ENCODE assay signal across 1 cellular context in the genomic region with DNA sequence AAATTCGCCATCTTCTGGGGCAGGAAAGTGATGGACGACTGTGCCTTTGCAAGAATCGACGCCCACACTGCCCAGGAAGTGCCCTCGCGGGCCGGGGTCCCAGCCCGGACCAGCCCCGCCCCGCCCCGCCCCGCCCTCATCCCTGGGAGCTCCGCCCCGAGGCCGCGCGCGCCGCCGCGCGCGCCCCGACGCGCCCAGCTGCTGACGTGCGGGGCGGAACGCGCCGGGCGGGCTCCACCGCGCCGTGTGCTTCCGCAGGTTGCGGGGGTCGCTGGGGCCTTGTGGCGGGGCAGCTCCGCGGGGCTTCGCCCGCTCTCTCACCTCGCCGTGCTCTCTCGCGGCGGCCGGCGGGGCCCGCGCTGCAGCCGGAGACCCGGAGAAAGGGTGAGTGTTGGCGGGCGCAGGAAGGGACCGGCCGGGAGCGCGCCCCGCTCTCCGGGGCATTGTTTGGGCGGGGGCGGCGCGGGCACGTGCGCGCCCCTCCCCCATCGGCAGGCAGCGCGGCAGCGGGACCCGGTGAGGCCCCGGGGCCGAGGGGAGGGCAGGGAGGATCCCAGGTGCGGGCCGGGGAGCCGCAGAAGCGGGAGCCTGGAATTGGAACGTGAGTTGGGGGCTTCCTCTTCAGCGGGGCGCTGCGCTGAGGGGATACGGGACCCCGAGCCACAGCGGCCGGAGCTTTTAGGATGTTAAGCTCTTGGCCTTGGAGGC.
TF ChIP-seq lines count a peak whose summit lies in the region.

A gene (plus strand): TSS at position 188 of the 708 bp plus-strand sequence. CDS start 17,366 bp downstream, outside the sequence.

TF ChIP-seq in K562, 482 proteins besides CTCF, POLR2A, EP300 and RAD21 (continued from another document and continues in another):
- TF ChIP-seq, protein P1, sequence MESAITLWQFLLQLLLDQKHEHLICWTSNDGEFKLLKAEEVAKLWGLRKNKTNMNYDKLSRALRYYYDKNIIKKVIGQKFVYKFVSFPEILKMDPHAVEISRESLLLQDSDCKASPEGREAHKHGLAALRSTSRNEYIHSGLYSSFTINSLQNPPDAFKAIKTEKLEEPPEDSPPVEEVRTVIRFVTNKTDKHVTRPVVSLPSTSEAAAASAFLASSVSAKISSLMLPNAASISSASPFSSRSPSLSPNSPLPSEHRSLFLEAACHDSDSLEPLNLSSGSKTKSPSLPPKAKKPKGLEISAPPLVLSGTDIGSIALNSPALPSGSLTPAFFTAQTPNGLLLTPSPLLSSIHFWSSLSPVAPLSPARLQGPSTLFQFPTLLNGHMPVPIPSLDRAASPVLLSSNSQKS (CRISPR knock-in tag; IDR thresholded peaks at IDR 0.05): no peak
- TF ChIP-seq TEAD4 (IDR thresholded peaks at IDR 0.05; ENCODE audit: low read length) (no peak), TEAD4 (CRISPR knock-in tag; IDR thresholded peaks at IDR 0.05; ENCODE audit: borderline replicate concordance) (no peak), ZBTB7A (IDR thresholded peaks at IDR 0.05; ENCODE audit: borderline replicate concordance, control insufficient read depth, low read depth, low read length) (peak; percentile 77; the same call in 1 of the 2 replicates), CBFA2T3 (IDR thresholded peaks at IDR 0.05) (no peak), CBX3 (IDR thresholded peaks at IDR 0.05; ENCODE audit: borderline replicate concordance in 1 of 2, low read length in 2 of 2) (no peak), RBM25 (IDR thresholded peaks at IDR 0.05; ENCODE audit: low read depth, low read length, severe bottlenecking) (no peak), STAG1 (CRISPR knock-in tag; IDR thresholded peaks at IDR 0.05; ENCODE audit: borderline replicate concordance) (no peak), GATA2 (CRISPR knock-in tag; IDR thresholded peaks at IDR 0.05) (no peak), CCAR2 (IDR thresholded peaks at IDR 0.05; ENCODE audit: low read depth, low read length) (no peak), ZC3H4 (CRISPR knock-in tag; IDR thresholded peaks at IDR 0.05; ENCODE audit: borderline replicate concordance) (no peak), KAT2B (IDR thresholded peaks at IDR 0.05; ENCODE audit: low read depth, low read length) (no peak), ZNF197 (CRISPR knock-in tag; IDR thresholded peaks at IDR 0.05; ENCODE audit: low read depth) (no peak; the same call in 1 of the 2 replicates), NONO (IDR thresholded peaks at IDR 0.05; ENCODE audit: low read depth in 2 of 2, low read length in 1 of 2) (peak; percentile 67 to 89; a peak in 3 of 4 replicates), KAT8 (IDR thresholded peaks at IDR 0.05; ENCODE audit: low read depth) (no peak), U2AF1 (optimal IDR thresholded peaks at IDR 0.05; ENCODE audit: low read depth, low read length) (peak; percentile 55), ATF1 (CRISPR knock-in tag; IDR thresholded peaks at IDR 0.05) (no peak), ATF1 (tag; IDR thresholded peaks at IDR 0.05) (peak; percentile 57), ZNF184 (CRISPR knock-in tag; IDR thresholded peaks at IDR 0.05) (no peak), SMARCC2 (IDR thresholded peaks at IDR 0.05; ENCODE audit: low read depth) (no peak), C11orf30 (IDR thresholded peaks at IDR 0.05; ENCODE audit: low read depth) (no peak), DACH1 (IDR thresholded peaks at IDR 0.05; ENCODE audit: partially characterized antibody) (no peak), TCF7L2 (IDR thresholded peaks at IDR 0.05; ENCODE audit: low read depth, low read length) (no peak), ZBTB17 (CRISPR knock-in tag; IDR thresholded peaks at IDR 0.05) (no peak), HMG20B (CRISPR knock-in tag; IDR thresholded peaks at IDR 0.05) (no peak), POLR3A (IDR thresholded peaks at IDR 0.05; ENCODE audit: borderline replicate concordance, extremely low read depth, insufficient read depth, insufficient read length) (no peak), FUS (optimal IDR thresholded peaks at IDR 0.05; ENCODE audit: low read depth, low read length) (peak; percentile 76), NFE2L1 (tag; IDR thresholded peaks at IDR 0.05; ENCODE audit: borderline replicate concordance, low read depth) (no peak), ZNF507 (tag; conservative IDR thresholded peaks at IDR 0.05) (no peak), ZNF354B (CRISPR knock-in tag; IDR thresholded peaks at IDR 0.05) (no peak), NCOA6 (IDR thresholded peaks at IDR 0.05) (no peak), STAT5A (IDR thresholded peaks at IDR 0.05; ENCODE audit: borderline replicate concordance, low read length) (no peak), HDAC2 (IDR thresholded peaks at IDR 0.05) (no peak)
- TF ChIP-seq, protein P2, sequence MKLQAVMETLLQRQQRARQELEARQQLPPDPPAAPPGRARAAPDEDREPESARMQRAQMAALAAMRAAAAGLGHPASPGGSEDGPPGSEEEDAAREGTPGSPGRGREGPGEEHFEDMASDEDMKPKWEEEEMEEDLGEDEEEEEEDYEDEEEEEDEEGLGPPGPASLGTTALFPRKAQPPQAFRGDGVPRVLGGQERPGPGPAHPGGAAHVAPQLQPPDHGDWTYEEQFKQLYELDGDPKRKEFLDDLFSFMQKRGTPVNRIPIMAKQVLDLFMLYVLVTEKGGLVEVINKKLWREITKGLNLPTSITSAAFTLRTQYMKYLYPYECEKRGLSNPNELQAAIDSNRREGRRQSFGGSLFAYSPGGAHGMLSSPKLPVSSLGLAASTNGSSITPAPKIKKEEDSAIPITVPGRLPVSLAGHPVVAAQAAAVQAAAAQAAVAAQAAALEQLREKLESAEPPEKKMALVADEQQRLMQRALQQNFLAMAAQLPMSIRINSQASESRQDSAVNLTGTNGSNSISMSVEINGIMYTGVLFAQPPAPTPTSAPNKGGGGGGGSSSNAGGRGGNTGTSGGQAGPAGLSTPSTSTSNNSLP (IDR thresholded peaks at IDR 0.05; ENCODE audit: borderline replicate concordance, low read depth, low read length): no peak
- TF ChIP-seq, protein P3, sequence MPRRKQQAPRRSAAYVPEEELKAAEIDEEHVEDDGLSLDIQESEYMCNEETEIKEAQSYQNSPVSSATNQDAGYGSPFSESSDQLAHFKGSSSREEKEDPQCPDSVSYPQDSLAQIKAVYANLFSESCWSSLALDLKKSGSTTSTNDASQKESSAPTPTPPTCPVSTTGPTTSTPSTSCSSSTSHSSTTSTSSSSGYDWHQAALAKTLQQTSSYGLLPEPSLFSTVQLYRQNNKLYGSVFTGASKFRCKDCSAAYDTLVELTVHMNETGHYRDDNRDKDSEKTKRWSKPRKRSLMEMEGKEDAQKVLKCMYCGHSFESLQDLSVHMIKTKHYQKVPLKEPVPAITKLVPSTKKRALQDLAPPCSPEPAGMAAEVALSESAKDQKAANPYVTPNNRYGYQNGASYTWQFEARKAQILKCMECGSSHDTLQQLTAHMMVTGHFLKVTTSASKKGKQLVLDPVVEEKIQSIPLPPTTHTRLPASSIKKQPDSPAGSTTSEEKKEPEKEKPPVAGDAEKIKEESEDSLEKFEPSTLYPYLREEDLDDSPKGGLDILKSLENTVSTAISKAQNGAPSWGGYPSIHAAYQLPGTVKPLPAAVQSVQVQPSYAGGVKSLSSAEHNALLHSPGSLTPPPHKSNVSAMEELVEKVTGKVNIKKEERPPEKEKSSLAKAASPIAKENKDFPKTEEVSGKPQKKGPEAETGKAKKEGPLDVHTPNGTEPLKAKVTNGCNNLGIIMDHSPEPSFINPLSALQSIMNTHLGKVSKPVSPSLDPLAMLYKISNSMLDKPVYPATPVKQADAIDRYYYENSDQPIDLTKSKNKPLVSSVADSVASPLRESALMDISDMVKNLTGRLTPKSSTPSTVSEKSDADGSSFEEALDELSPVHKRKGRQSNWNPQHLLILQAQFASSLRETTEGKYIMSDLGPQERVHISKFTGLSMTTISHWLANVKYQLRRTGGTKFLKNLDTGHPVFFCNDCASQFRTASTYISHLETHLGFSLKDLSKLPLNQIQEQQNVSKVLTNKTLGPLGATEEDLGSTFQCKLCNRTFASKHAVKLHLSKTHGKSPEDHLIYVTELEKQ (CRISPR knock-in tag; IDR thresholded peaks at IDR 0.05): no peak
- TF ChIP-seq, protein P4, sequence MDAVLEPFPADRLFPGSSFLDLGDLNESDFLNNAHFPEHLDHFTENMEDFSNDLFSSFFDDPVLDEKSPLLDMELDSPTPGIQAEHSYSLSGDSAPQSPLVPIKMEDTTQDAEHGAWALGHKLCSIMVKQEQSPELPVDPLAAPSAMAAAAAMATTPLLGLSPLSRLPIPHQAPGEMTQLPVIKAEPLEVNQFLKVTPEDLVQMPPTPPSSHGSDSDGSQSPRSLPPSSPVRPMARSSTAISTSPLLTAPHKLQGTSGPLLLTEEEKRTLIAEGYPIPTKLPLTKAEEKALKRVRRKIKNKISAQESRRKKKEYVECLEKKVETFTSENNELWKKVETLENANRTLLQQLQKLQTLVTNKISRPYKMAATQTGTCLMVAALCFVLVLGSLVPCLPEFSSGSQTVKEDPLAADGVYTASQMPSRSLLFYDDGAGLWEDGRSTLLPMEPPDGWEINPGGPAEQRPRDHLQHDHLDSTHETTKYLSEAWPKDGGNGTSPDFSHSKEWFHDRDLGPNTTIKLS (IDR thresholded peaks at IDR 0.05; ENCODE audit: borderline replicate concordance, low read depth): 0 out of 2 replicates have a peak, but pooled peaks have one; percentile 17
- TF ChIP-seq, protein P5, sequence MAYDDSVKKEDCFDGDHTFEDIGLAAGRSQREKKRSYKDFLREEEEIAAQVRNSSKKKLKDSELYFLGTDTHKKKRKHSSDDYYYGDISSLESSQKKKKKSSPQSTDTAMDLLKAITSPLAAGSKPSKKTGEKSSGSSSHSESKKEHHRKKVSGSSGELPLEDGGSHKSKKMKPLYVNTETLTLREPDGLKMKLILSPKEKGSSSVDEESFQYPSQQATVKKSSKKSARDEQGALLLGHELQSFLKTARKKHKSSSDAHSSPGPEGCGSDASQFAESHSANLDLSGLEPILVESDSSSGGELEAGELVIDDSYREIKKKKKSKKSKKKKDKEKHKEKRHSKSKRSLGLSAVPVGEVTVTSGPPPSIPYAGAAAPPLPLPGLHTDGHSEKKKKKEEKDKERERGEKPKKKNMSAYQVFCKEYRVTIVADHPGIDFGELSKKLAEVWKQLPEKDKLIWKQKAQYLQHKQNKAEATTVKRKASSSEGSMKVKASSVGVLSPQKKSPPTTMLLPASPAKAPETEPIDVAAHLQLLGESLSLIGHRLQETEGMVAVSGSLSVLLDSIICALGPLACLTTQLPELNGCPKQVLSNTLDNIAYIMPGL (CRISPR knock-in tag; IDR thresholded peaks at IDR 0.05): 0 out of 2 replicates have a peak, but pooled peaks have one; percentile 46
- TF ChIP-seq, protein P6, sequence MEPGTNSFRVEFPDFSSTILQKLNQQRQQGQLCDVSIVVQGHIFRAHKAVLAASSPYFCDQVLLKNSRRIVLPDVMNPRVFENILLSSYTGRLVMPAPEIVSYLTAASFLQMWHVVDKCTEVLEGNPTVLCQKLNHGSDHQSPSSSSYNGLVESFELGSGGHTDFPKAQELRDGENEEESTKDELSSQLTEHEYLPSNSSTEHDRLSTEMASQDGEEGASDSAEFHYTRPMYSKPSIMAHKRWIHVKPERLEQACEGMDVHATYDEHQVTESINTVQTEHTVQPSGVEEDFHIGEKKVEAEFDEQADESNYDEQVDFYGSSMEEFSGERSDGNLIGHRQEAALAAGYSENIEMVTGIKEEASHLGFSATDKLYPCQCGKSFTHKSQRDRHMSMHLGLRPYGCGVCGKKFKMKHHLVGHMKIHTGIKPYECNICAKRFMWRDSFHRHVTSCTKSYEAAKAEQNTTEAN (CRISPR knock-in tag; IDR thresholded peaks at IDR 0.05): 0 out of 2 replicates have a peak, but pooled peaks have one; percentile 31
- TF ChIP-seq, protein P7, sequence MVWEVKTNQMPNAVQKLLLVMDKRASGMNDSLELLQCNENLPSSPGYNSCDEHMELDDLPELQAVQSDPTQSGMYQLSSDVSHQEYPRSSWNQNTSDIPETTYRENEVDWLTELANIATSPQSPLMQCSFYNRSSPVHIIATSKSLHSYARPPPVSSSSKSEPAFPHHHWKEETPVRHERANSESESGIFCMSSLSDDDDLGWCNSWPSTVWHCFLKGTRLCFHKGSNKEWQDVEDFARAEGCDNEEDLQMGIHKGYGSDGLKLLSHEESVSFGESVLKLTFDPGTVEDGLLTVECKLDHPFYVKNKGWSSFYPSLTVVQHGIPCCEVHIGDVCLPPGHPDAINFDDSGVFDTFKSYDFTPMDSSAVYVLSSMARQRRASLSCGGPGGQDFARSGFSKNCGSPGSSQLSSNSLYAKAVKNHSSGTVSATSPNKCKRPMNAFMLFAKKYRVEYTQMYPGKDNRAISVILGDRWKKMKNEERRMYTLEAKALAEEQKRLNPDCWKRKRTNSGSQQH (CRISPR knock-in tag; IDR thresholded peaks at IDR 0.05): no peak
- TF ChIP-seq, protein P8, sequence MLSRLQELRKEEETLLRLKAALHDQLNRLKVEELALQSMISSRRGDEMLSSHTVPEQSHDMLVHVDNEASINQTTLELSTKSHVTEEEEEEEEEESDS (CRISPR knock-in tag; IDR thresholded peaks at IDR 0.05): no peak
- TF ChIP-seq, protein P9, sequence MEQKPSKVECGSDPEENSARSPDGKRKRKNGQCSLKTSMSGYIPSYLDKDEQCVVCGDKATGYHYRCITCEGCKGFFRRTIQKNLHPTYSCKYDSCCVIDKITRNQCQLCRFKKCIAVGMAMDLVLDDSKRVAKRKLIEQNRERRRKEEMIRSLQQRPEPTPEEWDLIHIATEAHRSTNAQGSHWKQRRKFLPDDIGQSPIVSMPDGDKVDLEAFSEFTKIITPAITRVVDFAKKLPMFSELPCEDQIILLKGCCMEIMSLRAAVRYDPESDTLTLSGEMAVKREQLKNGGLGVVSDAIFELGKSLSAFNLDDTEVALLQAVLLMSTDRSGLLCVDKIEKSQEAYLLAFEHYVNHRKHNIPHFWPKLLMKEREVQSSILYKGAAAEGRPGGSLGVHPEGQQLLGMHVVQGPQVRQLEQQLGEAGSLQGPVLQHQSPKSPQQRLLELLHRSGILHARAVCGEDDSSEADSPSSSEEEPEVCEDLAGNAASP (IDR thresholded peaks at IDR 0.05): no peak
